Comparison of ENCODE assay signal across 32 cellular contexts in genomic region chr20:63076421-63076820, GRCh38.
"Had no signal": no experiment of that assay in that cellular context is flagged by ENCODE, and none has a peak within 500 bp of the region (broad histone marks: within the 10 kb centered on the region; RNA-seq: fewer than 3 reads in every experiment).

No MANE protein-coding gene starts in this region.

- DNase-seq: activated CD4-positive, alpha-beta T cell treated with anti-CD3 and anti-CD28 coated beads, Interleukin-2, amount 10 ng/mL, durations not matched to agents 24 days and 14 days; activated CD4-positive, alpha-beta T cell treated with anti-CD3 and anti-CD28 coated beads, Interleukin-2, amount 50 U/mL, for 4 hours; activated CD4-positive, CD25-positive, alpha-beta regulatory T cell; activated CD8-positive, alpha-beta T cell treated with anti-CD3 and anti-CD28 coated beads for 36 hours; activated naive CD4-positive, alpha-beta T cell treated with anti-CD3 and anti-CD28 coated beads, Interleukin-2, amount 10 ng/mL, durations not matched to agents 7 days and 5 days; activated naive CD8-positive, alpha-beta T cell treated with anti-CD3 and anti-CD28 coated beads, Interleukin-2, amount 50 U/mL, for 24 hours; activated T-cell treated with anti-CD3 and anti-CD28 coated beads, Interleukin-2, amount 50 U/mL, for 1 hour; activated T-cell treated with anti-CD3 and anti-CD28 coated beads, Interleukin-2, amount 50 U/mL, for 72 hours; anterior cingulate cortex; caudate nucleus; MM.1S; MV-4-11; NCI-H1092; NCI-H1436 treated with DMSO at 0.1 percent for 48 hours; NCI-H1694 treated with DMSO at 0.1 percent for 48 hours; NCI-H2029; NCI-H345; NCI-H510A; NCI-H526; NCI-H748 treated with DMSO at 0.1 percent for 48 hours; NK-92 treated with Interleukin-12 subunit alpha and Interleukin-12 subunit beta, amount 100 ng/mL, for 24 hours; PC-9; Right ventricle myocardium superior; SJCRH30; T1000; WERI-Rb-1 had no signal

- FAIRE-seq: bronchial epithelial cell, RCC 7860 had no signal

- H2AFZ ChIP-seq: PC-9 had no signal

- H3K4me1 ChIP-seq: SJCRH30 had no signal

- H3K9ac ChIP-seq: KMS-11 had no signal

- H3K27ac ChIP-seq: KMS-11, PC-9, RWPE1, SJCRH30, SK-N-MC, WERI-Rb-1 had no signal

- ATAC-seq: activated CD8-positive, alpha-beta T cell treated with anti-CD3 and anti-CD28 coated beads for 36 hours; activated naive CD8-positive, alpha-beta T cell treated with anti-CD3 and anti-CD28 coated beads, Interleukin-2, amount 50 U/mL, for 24 hours; activated T-cell treated with anti-CD3 and anti-CD28 coated beads, Interleukin-2, amount 50 U/mL, for 72 hours; activated T-helper 17 cell treated with anti-CD3 and anti-CD28 coated beads, Interleukin-2, amount 50 U/mL, for 72 hours had no signal

- H3K36me3 ChIP-seq: SJCRH30, WERI-Rb-1 had no signal

- H3K4me3 ChIP-seq: PC-9, SJCRH30, SK-N-MC had no signal

- H3K27me3 ChIP-seq: SJCRH30 had no signal

- H3K4me2 ChIP-seq: KMS-11, PC-9 had no signal
